12 cellular contexts compared by ENCODE assay signal in the genomic region with DNA sequence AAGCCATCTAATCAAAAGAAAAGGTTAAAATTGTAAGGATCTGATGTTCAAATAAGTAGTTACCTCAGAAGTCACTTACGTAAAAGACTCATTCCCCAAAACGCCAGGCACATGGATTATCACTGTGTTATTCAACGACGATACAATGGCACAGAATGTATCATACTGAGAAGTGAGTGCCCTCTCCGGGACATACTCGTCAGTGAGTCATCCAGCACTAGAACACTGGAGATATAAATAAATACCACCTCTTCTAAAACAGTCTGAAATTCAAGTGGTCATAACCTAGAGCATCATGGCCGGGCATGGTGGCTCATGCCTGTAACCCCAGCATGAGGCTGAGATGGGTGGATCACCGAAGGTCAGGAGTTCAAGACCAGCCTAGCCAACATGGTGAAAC. TPM values are rescaled to one million over a fixed set of nuclear protein-coding genes. Genes with fewer than 3 reads are reported as not detected.
DNase-seq lines count a peak whose midpoint lies in the region; ATAC-seq and TF ChIP-seq lines count a peak whose summit lies in the region.
"Had no signal": no experiment of that assay in that cellular context is flagged by ENCODE, and none has a peak within 500 bp of the region (broad histone marks: within the 10 kb centered on the region; RNA-seq: fewer than 3 reads in every experiment).

No MANE protein-coding gene starts in this region.

- CTCF ChIA-PET in PC-3 (lab: Charles Lee) = no interaction called here

- H3K36me3 ChIP-seq in PC-3 (ENCODE audit: low read depth, low read length) = no peaks in the 10 kb centered on the region
- H3K36me3 ChIP-seq: neural progenitor cell had no signal

- H3K27ac Mint-ChIP-seq in osteocyte (ENCODE audit: unreplicated experiment) = peak overlapping the region; percentile 53
- H3K27ac Mint-ChIP-seq: neural progenitor cell had no signal

- H3K9me3 Mint-ChIP-seq in osteocyte (ENCODE audit: unreplicated experiment) = no peaks in the 10 kb centered on the region
- H3K9me3 Mint-ChIP-seq: CD8-positive, alpha-beta memory T cell had no signal

- no peak for TF ChIP-seq CTCF in PC-3 (conservative IDR thresholded peaks at IDR 0.05; ENCODE audit: low read depth, low read length)
- TF ChIP-seq CTCF in osteocyte (IDR thresholded peaks at IDR 0.05) = no peak

- H3K9me3 ChIP-seq in PC-3 (ENCODE audit: low read length) = no peaks in the 10 kb centered on the region

- peaks cover 88% of the 10 kb centered on the region for H3K79me2 ChIP-seq in PC-3 (ENCODE audit: low read length)

- no peaks in the 10 kb centered on the region for H3K27me3 Mint-ChIP-seq in osteocyte (ENCODE audit: unreplicated experiment)
- H3K27me3 Mint-ChIP-seq: T-helper 17 cell had no signal

- H3F3A ChIP-seq in PC-3 (ENCODE audit: low read length, unreplicated experiment) = no peaks in the 10 kb centered on the region

- intact Hi-C loops in PC-3 (cut with micrococcal nuclease) = no loop called here

- DNase-seq in COLO829 (ENCODE audit: low spot score) (peak; percentile 17), PC-3 (peak; percentile 68), osteocyte (ENCODE audit: extremely low spot score, unreplicated experiment) (no peak), NCI-H2171 (lab: John Stamatoyannopoulos, UW) (no peak), NCI-H2227 treated with DMSO at 0.1 percent for 48 hours (lab: John Stamatoyannopoulos, UW) (no peak)
- DNase-seq: CD8-positive, alpha-beta memory T cell; NCI-H2029; T-helper 17 cell had no signal

- POLR2A ChIA-PET in PC-3 (lab: Charles Lee; ENCODE audit: unreplicated experiment) = no interaction called here

- H3K36me3 Mint-ChIP-seq in osteocyte (ENCODE audit: unreplicated experiment) = no peaks in the 10 kb centered on the region
- H3K36me3 Mint-ChIP-seq: CD8-positive, alpha-beta memory T cell; neural progenitor cell had no signal

- H3K27ac ChIP-seq in PC-3 (ENCODE audit: low read length) = no peak overlapping the region
- H3K27ac ChIP-seq: neural progenitor cell had no signal

- ATAC-seq in PC-3 (peak; percentile 89), esophagus mucosa (peak; percentile 93), GM19463 (IDR thresholded peaks at IDR 0.05; ENCODE audit: unreplicated experiment) (no peak), HG02973 (IDR thresholded peaks at IDR 0.05; ENCODE audit: unreplicated experiment) (no peak)
- ATAC-seq: T-helper 17 cell had no signal

- H3K4me3 Mint-ChIP-seq in osteocyte (ENCODE audit: unreplicated experiment) = no peak overlapping the region
- H3K4me3 Mint-ChIP-seq: CD8-positive, alpha-beta memory T cell; neural progenitor cell; T-helper 17 cell had no signal

- H2AFZ ChIP-seq in PC-3 (ENCODE audit: low read length) = 0 out of 2 replicates have a peak overlapping the region, but pooled peaks have one; percentile 7
- H2AFZ ChIP-seq: neural progenitor cell had no signal

- no peaks in the 10 kb centered on the region for H3K9me2 ChIP-seq in PC-3 (replicated peaks; ENCODE audit: low read length)

- H3K27me3 ChIP-seq in PC-3 (ENCODE audit: low read length) = no peaks in the 10 kb centered on the region
- H3K27me3 ChIP-seq: neural progenitor cell had no signal

- H3K4me1 ChIP-seq in PC-3 (ENCODE audit: insufficient read depth, low read length) = peaks cover 3% of the 10 kb centered on the region; the same call in 1 of the 2 replicates

- no peak overlapping the region for H3K4me3 ChIP-seq in PC-3 (ENCODE audit: low read length)
- H3K4me3 ChIP-seq: neural progenitor cell had no signal

- H3K9ac ChIP-seq in PC-3 (ENCODE audit: low read length) = no peak overlapping the region
- H3K9ac ChIP-seq: neural progenitor cell had no signal

- peaks cover 30% of the 10 kb centered on the region for H3K4me1 Mint-ChIP-seq in osteocyte (ENCODE audit: unreplicated experiment)

- BruUV-seq in PC-3 (replicated peaks; lab: Mats Ljungman, UMichigan) = no TSS peak

- 0 out of 2 replicates have a peak, but pooled peaks cover 3% of the 10 kb centered on the region for H4K20me1 ChIP-seq in PC-3 (ENCODE audit: low read length)

- H3K4me2 ChIP-seq in PC-3 (ENCODE audit: low read length) = no peak overlapping the region

RNA-seq across cellular contexts. Expression of a gene that starts 24.9 kb away (rescaled TPM):
- total RNA-seq in PC-3 (2014; rRNA removed) = 6.7 and 7.8 TPM in 2 replicates
- 8.7 TPM for total RNA-seq in esophagus mucosa
- 7.9 and 8.4 TPM in 2 replicates for total RNA-seq in osteocyte

RNA-seq across cellular contexts. Expression of a gene that starts 58.2 kb away (rescaled TPM):
- total RNA-seq in PC-3 (2014; rRNA removed) (4.5 and 6.3 TPM in 2 replicates), esophagus mucosa (10.1 TPM), osteocyte (not detected in 2 replicates)
- total RNA-seq: CD8-positive, alpha-beta memory T cell; T-helper 17 cell had no signal

Comparison
In these comparisons a context has a peak if more than half of its experiments do, and no peak if none do; other contexts are left out.
1. DNase-seq: peak in COLO829 (single experiment) and PC-3 (single experiment); none in osteocyte (single experiment), NCI-H2171 (single experiment) and NCI-H2227 treated with DMSO at 0.1 percent for 48 hours (single experiment).
2. ATAC-seq: peak in PC-3 (single experiment) and esophagus mucosa (single experiment); none in GM19463 (single experiment) and HG02973 (single experiment).